8 cellular contexts compared by ENCODE assay signal in genomic region chr1:44652445-44653106, GRCh38.
A peak's percentile ranks its signal among the peaks of the same experiment; 100 is the strongest.
DNase-seq lines count a peak whose midpoint lies in the region; ATAC-seq and TF ChIP-seq lines count a peak whose summit lies in the region.

No MANE protein-coding gene starts in this region.

- TF ChIP-seq CTCF in DND-41 (IDR thresholded peaks at IDR 0.05; ENCODE audit: borderline replicate concordance, extremely low read depth, low read length, poor library complexity, severe bottlenecking), result peak; percentile 99

- no peaks in the 10 kb centered on the region for H3K27me3 ChIP-seq in DND-41 (ENCODE audit: insufficient read depth, low read length, poor library complexity)

- H3K4me3 ChIP-seq in DND-41 (ENCODE audit: low read depth in 1 of 2, low read length in 2 of 2), result no peak overlapping the region

- H2AFZ ChIP-seq in DND-41 (ENCODE audit: low read depth, low read length), result no peak overlapping the region

- CTCF ChIA-PET in HEK293T (lab: Yijun Ruan, JAX), result interaction anchor here (0.5 to 2.9 kb wide), 34 partner anchors 10 to 659 kb away, joined by 3 to 26 read pairs (median 3); partner anchors contain the start of genes ARMH1 and TMEM53

- DNase-seq in DND-41 (peak; percentile 78), HEK293T (ENCODE audit: extremely low spot score) (peak; percentile 86), NCI-H2196 treated with DMSO at 0.1 percent for 48 hours (lab: John Stamatoyannopoulos, UW; ENCODE audit: unreplicated experiment) (peak; percentile 38), kidney tubule cell (ENCODE audit: low spot score) (peak; percentile 67)
- DNase-seq in activated CD4-positive, CD25-positive, alpha-beta regulatory T cell treated with anti-CD3 and anti-CD28 coated beads, Interleukin-2, amount 50 U/mL, for 72 hours, result peak; percentile 76
- DNase-seq in central memory CD4-positive, alpha-beta T cell, result peak; percentile 51
- DNase-seq in stimulated activated CD4-positive, alpha-beta T cell treated with anti-CD3 and anti-CD28 coated beads, Interleukin-4, amount 100 ng/mL, for 48 hours (ENCODE audit: low read depth in 2 of 2), result peak; percentile 64 to 74

- H3K4me1 ChIP-seq in DND-41 (ENCODE audit: insufficient read depth, low read length), result no peaks in the 10 kb centered on the region

- H3K79me2 ChIP-seq in DND-41 (ENCODE audit: insufficient read depth, low read length), result no peaks in the 10 kb centered on the region

- ATAC-seq in DND-41 (ENCODE audit: insufficient read depth, low read depth) (peak; percentile 96), GM19467 (IDR thresholded peaks at IDR 0.05; ENCODE audit: unreplicated experiment) (no peak)

- no peak overlapping the region for H3K9ac ChIP-seq in DND-41 (ENCODE audit: low read depth, low read length)

- no peaks in the 10 kb centered on the region for H3K9me3 ChIP-seq in DND-41 (ENCODE audit: insufficient read depth, low read length, severe bottlenecking)

- POLR2A ChIA-PET in HEK293T (lab: Yijun Ruan, JAX), result interaction anchor here (0.8 to 3.8 kb wide), 11 partner anchors 10 to 297 kb away, joined by 3 to 34 read pairs (median 5); partner anchors contain the start of genes ARMH1 and TMEM53

- no peak overlapping the region for H3K27ac ChIP-seq in DND-41 (ENCODE audit: low read length)

- H3K4me2 ChIP-seq in DND-41 (ENCODE audit: insufficient read depth, low read length), result no peak overlapping the region

- H3K36me3 ChIP-seq in DND-41 (ENCODE audit: insufficient read depth, low read length), result peaks cover 35% of the 10 kb centered on the region

- H4K20me1 ChIP-seq in DND-41 (ENCODE audit: insufficient read depth, low read length), result peaks cover 16% of the 10 kb centered on the region; the same call in 1 of the 2 replicates

TF ChIP-seq in HEK293T, 16 proteins besides CTCF, POLR2A, EP300 and RAD21:
- no peak for TF ChIP-seq HDGF (IDR thresholded peaks at IDR 0.05; ENCODE audit: borderline replicate concordance)
- TF ChIP-seq NFRKB (IDR thresholded peaks at IDR 0.05), result no peak
- TF ChIP-seq ELF4 (IDR thresholded peaks at IDR 0.05), result no peak
- TF ChIP-seq TARDBP (IDR thresholded peaks at IDR 0.05), result no peak
- no peak for TF ChIP-seq LEF1 (IDR thresholded peaks at IDR 0.05; ENCODE audit: borderline replicate concordance)
- TF ChIP-seq L3MBTL2 (conservative IDR thresholded peaks at IDR 0.05), result no peak
- no peak for TF ChIP-seq SP1 (IDR thresholded peaks at IDR 0.05)
- no peak for TF ChIP-seq ZNF384 (IDR thresholded peaks at IDR 0.05)
- TF ChIP-seq FOXA1 (IDR thresholded peaks at IDR 0.05), result no peak
